Comparison of ENCODE assay signal across 1 cellular context in genomic region chr6:142323377-142323776, GRCh38.
TF ChIP-seq lines count a peak whose summit lies in the region.

No MANE protein-coding gene starts in this region.

TF ChIP-seq in HepG2, 621 proteins besides CTCF, POLR2A, EP300 and RAD21 (continued from another document and continues in another):
- TF ChIP-seq AFF4 (CRISPR knock-in tag; IDR thresholded peaks at IDR 0.05), result no peak
- no peak for TF ChIP-seq SKI (IDR thresholded peaks at IDR 0.05; ENCODE audit: partially characterized antibody)
- no peak for TF ChIP-seq NFYB (CRISPR knock-in tag; IDR thresholded peaks at IDR 0.05)
- no peak for TF ChIP-seq SAFB2 (CRISPR knock-in tag; IDR thresholded peaks at IDR 0.05; ENCODE audit: borderline replicate concordance, low read depth)
- TF ChIP-seq PHF5A (CRISPR knock-in tag; IDR thresholded peaks at IDR 0.05; ENCODE audit: low read depth, unreplicated experiment), result no peak
- TF ChIP-seq ZBTB2 (CRISPR knock-in tag; IDR thresholded peaks at IDR 0.05; ENCODE audit: low read depth), result no peak
- no peak for TF ChIP-seq ELF1 (CRISPR knock-in tag; IDR thresholded peaks at IDR 0.05)
- TF ChIP-seq U2AF1 (optimal IDR thresholded peaks at IDR 0.05; ENCODE audit: low read depth, low read length), result no peak
- no peak for TF ChIP-seq PHF20 (CRISPR knock-in tag; IDR thresholded peaks at IDR 0.05)
- no peak for TF ChIP-seq ZNF414 (CRISPR knock-in tag; IDR thresholded peaks at IDR 0.05)
- TF ChIP-seq ZNF740 (CRISPR knock-in tag; IDR thresholded peaks at IDR 0.05), result no peak
- no peak for TF ChIP-seq DBP (CRISPR knock-in tag; IDR thresholded peaks at IDR 0.05; ENCODE audit: not compliant biosample characterization)
- no peak for TF ChIP-seq MEIS1 (CRISPR knock-in tag; IDR thresholded peaks at IDR 0.05; ENCODE audit: borderline replicate concordance)
- no peak for TF ChIP-seq MTF2 (CRISPR knock-in tag; IDR thresholded peaks at IDR 0.05; ENCODE audit: borderline replicate concordance)
- TF ChIP-seq HNF4G (IDR thresholded peaks at IDR 0.05; ENCODE audit: borderline replicate concordance, low read depth, low read length), result no peak
- TF ChIP-seq HNF4G (CRISPR knock-in tag; IDR thresholded peaks at IDR 0.05; ENCODE audit: borderline replicate concordance, low read depth), result no peak
- TF ChIP-seq SALL1 (CRISPR knock-in tag; IDR thresholded peaks at IDR 0.05), result peak; percentile 42; the same call in 1 of the 2 replicates
- TF ChIP-seq ELF4 (CRISPR knock-in tag; IDR thresholded peaks at IDR 0.05; ENCODE audit: borderline replicate concordance), result no peak
- TF ChIP-seq FOXA1 (IDR thresholded peaks at IDR 0.05), result peak; percentile 94
- TF ChIP-seq FOXA1 (CRISPR knock-in tag; IDR thresholded peaks at IDR 0.05), result peak; percentile 98
- no peak for TF ChIP-seq ZFP90 (CRISPR knock-in tag; IDR thresholded peaks at IDR 0.05; ENCODE audit: borderline replicate concordance)
- no peak for TF ChIP-seq PCBP1 (IDR thresholded peaks at IDR 0.05; ENCODE audit: borderline replicate concordance, low read depth, low read length)
- no peak for TF ChIP-seq SIX4 (CRISPR knock-in tag; IDR thresholded peaks at IDR 0.05)
- no peak for TF ChIP-seq TOE1 (CRISPR knock-in tag; IDR thresholded peaks at IDR 0.05)
- no peak for TF ChIP-seq NFE2L2 (IDR thresholded peaks at IDR 0.05; ENCODE audit: low read length)
- TF ChIP-seq PRDM15 (CRISPR knock-in tag; IDR thresholded peaks at IDR 0.05), result no peak
- TF ChIP-seq HIC2 (CRISPR knock-in tag; IDR thresholded peaks at IDR 0.05; ENCODE audit: low read depth), result no peak
- TF ChIP-seq ZSCAN9 (CRISPR knock-in tag; IDR thresholded peaks at IDR 0.05; ENCODE audit: borderline replicate concordance), result 0 out of 2 replicates have a peak, but pooled peaks have one; percentile 13
- no peak for TF ChIP-seq ZSCAN12 (CRISPR knock-in tag; IDR thresholded peaks at IDR 0.05)
- TF ChIP-seq KLF15 (CRISPR knock-in tag; IDR thresholded peaks at IDR 0.05; ENCODE audit: borderline replicate concordance), result no peak
- TF ChIP-seq ZBTB21 (CRISPR knock-in tag; IDR thresholded peaks at IDR 0.05), result no peak; the same call in 1 of the 2 replicates
- TF ChIP-seq ZNF720 (CRISPR knock-in tag; IDR thresholded peaks at IDR 0.05), result no peak
- TF ChIP-seq HNRNPK (IDR thresholded peaks at IDR 0.05; ENCODE audit: low read depth, low read length, poor library complexity, severe bottlenecking), result no peak
- no peak for TF ChIP-seq ZNF704 (CRISPR knock-in tag; IDR thresholded peaks at IDR 0.05; ENCODE audit: borderline replicate concordance)
- TF ChIP-seq PAXIP1 (CRISPR knock-in tag; conservative IDR thresholded peaks at IDR 0.05), result peak; percentile 57
- no peak for TF ChIP-seq ZNF232 (CRISPR knock-in tag; IDR thresholded peaks at IDR 0.05; ENCODE audit: borderline replicate concordance)
- TF ChIP-seq MAFG (CRISPR knock-in tag; IDR thresholded peaks at IDR 0.05), result no peak
- no peak; the same call in 1 of the 2 replicates for TF ChIP-seq SIX1 (CRISPR knock-in tag; IDR thresholded peaks at IDR 0.05; ENCODE audit: borderline replicate concordance)
- no peak; the same call in 1 of the 2 replicates for TF ChIP-seq ZNF792 (CRISPR knock-in tag; IDR thresholded peaks at IDR 0.05)
